In genomic region chr7:36131499-36131898, GRCh38 we compare ENCODE assay signal across 21 cellular contexts.
"Had no signal": no experiment of that assay in that cellular context is flagged by ENCODE, and none has a peak within 500 bp of the region (broad histone marks: within the 10 kb centered on the region; RNA-seq: fewer than 3 reads in every experiment).

No MANE protein-coding gene starts in this region.

- H3K9me3 ChIP-seq: left lung, sigmoid colon, upper lobe of right lung had no signal

- H3K36me3 Mint-ChIP-seq: activated CD8-positive, alpha-beta memory T cell treated with anti-CD3 and anti-CD28 coated beads, Interleukin-2, amount 10 ng/mL, durations not matched to agents 7 days and 5 days; activated naive CD4-positive, alpha-beta T cell treated with anti-CD3 and anti-CD28 coated beads, Interleukin-2, amount 10 ng/mL, durations not matched to agents 7 days and 5 days; immature natural killer cell had no signal

- H3K27me3 Mint-ChIP-seq: activated CD8-positive, alpha-beta T cell treated with anti-CD3 and anti-CD28 coated beads for 36 hours had no signal

- H3K36me3 ChIP-seq: left lung, sigmoid colon, upper lobe of right lung, WERI-Rb-1 had no signal

- H3K27me3 ChIP-seq: hepatocyte, left lung, sigmoid colon, upper lobe of right lung had no signal

- H2AFZ ChIP-seq: hepatocyte had no signal

- H3K9me3 Mint-ChIP-seq: activated CD4-positive, alpha-beta T cell treated with anti-CD3 and anti-CD28 coated beads, Interleukin-2, amount 10 ng/mL, durations not matched to agents 7 days and 5 days; activated CD8-positive, alpha-beta T cell treated with anti-CD3 and anti-CD28 coated beads for 36 hours; activated naive CD4-positive, alpha-beta T cell treated with anti-CD3 and anti-CD28 coated beads, Interleukin-2, amount 10 ng/mL, durations not matched to agents 7 days and 5 days; immature natural killer cell; nephron had no signal

- H3K4me3 ChIP-seq: coronary artery, hepatocyte, left lung, sigmoid colon, upper lobe of right lung had no signal

- H3K4me2 ChIP-seq: hepatocyte had no signal

- ATAC-seq: activated CD8-positive, alpha-beta memory T cell treated with anti-CD3 and anti-CD28 coated beads, Interleukin-2, amount 10 ng/mL, durations not matched to agents 7 days and 5 days; activated CD8-positive, alpha-beta T cell treated with anti-CD3 and anti-CD28 coated beads for 36 hours; left lung; stimulated activated naive CD8-positive, alpha-beta T cell treated with anti-CD3 and anti-CD28 coated beads, Interleukin-15, Interleukin-2, amounts not matched to agents 100 U/mL and 50 U/mL, for 24 hours; upper lobe of right lung had no signal

- H3K4me1 ChIP-seq: upper lobe of right lung had no signal

- DNase-seq: activated CD4-positive, alpha-beta T cell treated with anti-CD3 and anti-CD28 coated beads, Interleukin-2, amount 10 ng/mL, durations not matched to agents 7 days and 5 days; activated CD4-positive, CD25-positive, alpha-beta regulatory T cell treated with anti-CD3 and anti-CD28 coated beads, Interleukin-2, amount 50 U/mL, for 72 hours; activated CD8-positive, alpha-beta memory T cell treated with anti-CD3 and anti-CD28 coated beads, Interleukin-2, amount 10 ng/mL, durations not matched to agents 7 days and 5 days; activated CD8-positive, alpha-beta T cell treated with anti-CD3 and anti-CD28 coated beads for 36 hours; activated effector memory CD4-positive, alpha-beta T cell treated with anti-CD3 and anti-CD28 coated beads, Interleukin-2, amount 50 U/mL, for 16 hours; activated naive CD4-positive, alpha-beta T cell treated with anti-CD3 and anti-CD28 coated beads, Interleukin-2, amount 10 ng/mL, durations not matched to agents 7 days and 5 days; activated T-cell treated with anti-CD3 and anti-CD28 coated beads for 4 hours; amygdala; cerebellar nuclear complex; immature natural killer cell; left lung; nucleus accumbens; sigmoid colon; stimulated activated CD4-positive, alpha-beta T cell treated with anti-CD3 and anti-CD28 coated beads, Interleukin-4, amount 100 ng/mL, for 24 hours; stimulated activated naive CD8-positive, alpha-beta T cell treated with anti-CD3 and anti-CD28 coated beads, Interleukin-15, Interleukin-2, amounts not matched to agents 100 U/mL and 50 U/mL, for 24 hours; T-helper 1 cell; upper lobe of right lung; WERI-Rb-1 had no signal

- H3K4me3 Mint-ChIP-seq: activated CD4-positive, alpha-beta T cell treated with anti-CD3 and anti-CD28 coated beads, Interleukin-2, amount 10 ng/mL, durations not matched to agents 7 days and 5 days; activated CD8-positive, alpha-beta memory T cell treated with anti-CD3 and anti-CD28 coated beads, Interleukin-2, amount 10 ng/mL, durations not matched to agents 7 days and 5 days; activated CD8-positive, alpha-beta T cell treated with anti-CD3 and anti-CD28 coated beads for 36 hours; activated naive CD4-positive, alpha-beta T cell treated with anti-CD3 and anti-CD28 coated beads, Interleukin-2, amount 10 ng/mL, durations not matched to agents 7 days and 5 days; immature natural killer cell; nephron had no signal

- H3K27ac Mint-ChIP-seq: activated CD4-positive, alpha-beta T cell treated with anti-CD3 and anti-CD28 coated beads, Interleukin-2, amount 10 ng/mL, durations not matched to agents 7 days and 5 days; activated CD8-positive, alpha-beta memory T cell treated with anti-CD3 and anti-CD28 coated beads, Interleukin-2, amount 10 ng/mL, durations not matched to agents 7 days and 5 days; activated CD8-positive, alpha-beta T cell treated with anti-CD3 and anti-CD28 coated beads for 36 hours; activated naive CD4-positive, alpha-beta T cell treated with anti-CD3 and anti-CD28 coated beads, Interleukin-2, amount 10 ng/mL, durations not matched to agents 7 days and 5 days; immature natural killer cell; nephron had no signal

- H3K79me2 ChIP-seq: hepatocyte had no signal

- H3K4me1 Mint-ChIP-seq: activated CD8-positive, alpha-beta memory T cell treated with anti-CD3 and anti-CD28 coated beads, Interleukin-2, amount 10 ng/mL, durations not matched to agents 7 days and 5 days; activated naive CD4-positive, alpha-beta T cell treated with anti-CD3 and anti-CD28 coated beads, Interleukin-2, amount 10 ng/mL, durations not matched to agents 7 days and 5 days; immature natural killer cell had no signal

- H3K27ac ChIP-seq: coronary artery, hepatocyte, left lung, sigmoid colon, upper lobe of right lung, WERI-Rb-1 had no signal
